In the genomic region with DNA sequence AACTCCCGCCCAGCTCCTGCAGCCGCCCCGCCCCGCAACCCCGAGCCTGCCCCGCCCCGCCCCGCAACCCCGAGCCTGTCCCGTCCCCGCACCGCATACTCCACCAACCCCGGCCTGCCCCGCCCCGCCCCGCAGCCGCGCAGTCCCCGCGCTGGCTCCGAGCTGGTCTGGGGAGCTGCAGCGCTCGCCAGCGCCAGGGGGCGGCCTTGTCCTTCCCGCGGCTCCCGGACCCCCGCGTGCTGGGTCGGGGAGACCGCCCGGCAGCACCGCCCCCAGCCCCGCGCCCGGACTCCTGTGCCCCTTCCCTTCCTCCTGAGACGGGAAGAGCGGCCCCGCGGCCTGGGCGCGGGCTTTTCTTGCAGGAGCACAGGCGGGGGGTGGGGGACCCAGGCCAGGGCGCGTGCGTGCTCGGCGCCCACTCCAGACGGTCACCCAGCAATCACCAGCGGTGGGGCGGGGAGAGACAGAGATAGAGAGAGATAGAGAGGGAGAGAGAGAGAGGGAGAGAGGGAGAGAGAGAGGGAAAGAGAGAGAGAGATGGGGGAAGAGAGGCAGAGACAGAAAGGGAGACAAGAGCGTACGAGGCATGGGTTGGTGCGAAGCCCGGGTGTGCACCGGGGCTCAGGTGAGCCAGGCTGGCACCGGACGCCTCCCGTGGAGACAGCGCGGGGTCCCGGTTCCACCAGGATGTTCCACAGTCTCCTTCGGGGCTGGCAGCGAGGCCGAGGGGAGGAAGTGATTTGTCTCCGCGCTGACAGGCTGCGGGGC, we compare ENCODE assay signal across 1 cellular context.
TF ChIP-seq lines count a peak whose summit lies in the region.

No MANE protein-coding gene starts in this region.

TF ChIP-seq in SK-N-SH, 30 proteins besides CTCF, POLR2A, EP300 and RAD21 (continued from another document):
- no peak for TF ChIP-seq RXRA (IDR thresholded peaks at IDR 0.05; ENCODE audit: borderline replicate concordance, low read depth)
